ENCODE assay signal across 1 cellular context in the genomic region with DNA sequence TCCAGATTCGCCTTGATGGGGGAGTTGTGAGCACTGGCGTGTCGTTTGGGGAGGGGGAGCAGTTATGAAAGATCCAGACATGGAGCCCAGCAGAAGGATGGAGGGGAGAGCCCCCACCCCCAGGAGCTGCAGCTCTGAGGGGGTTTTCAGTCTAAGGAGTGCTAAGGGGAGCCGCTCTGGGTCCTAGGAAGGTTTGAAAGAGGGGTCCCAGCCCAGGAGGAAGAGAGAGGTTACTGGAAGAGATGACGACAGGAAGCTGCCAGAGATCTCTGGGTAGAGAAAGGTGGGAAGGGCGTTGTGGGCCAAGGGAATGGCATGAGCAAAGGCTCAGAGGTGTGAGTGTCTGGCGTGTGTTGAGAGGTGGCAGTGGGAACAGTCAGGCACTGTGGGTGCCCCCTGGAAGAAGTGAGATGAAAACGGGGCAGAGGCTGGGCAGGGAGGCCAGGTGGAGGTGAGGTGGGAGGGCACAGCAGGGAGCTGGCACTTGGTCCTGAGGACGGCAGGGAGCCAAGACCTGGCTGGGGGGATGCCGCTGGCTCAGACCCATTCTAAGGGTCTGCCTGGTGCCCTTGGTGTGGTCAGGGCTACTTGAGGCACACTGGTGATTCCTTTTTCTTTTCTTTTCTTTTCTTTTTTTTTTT.
TF ChIP-seq lines count a peak whose summit lies in the region.

No MANE protein-coding gene starts in this region.

TF ChIP-seq in HepG2, 621 proteins besides CTCF, POLR2A, EP300 and RAD21:
- TF ChIP-seq ZNF563 (CRISPR knock-in tag; IDR thresholded peaks at IDR 0.05) (no peak), RXRB (CRISPR knock-in tag; IDR thresholded peaks at IDR 0.05; ENCODE audit: borderline replicate concordance) (no peak), POLR2AphosphoS5 (IDR thresholded peaks at IDR 0.05; ENCODE audit: low read depth, low read length) (no peak), JARID2 (CRISPR knock-in tag; IDR thresholded peaks at IDR 0.05; ENCODE audit: insufficient replicate concordance) (no peak), ZFP90 (CRISPR knock-in tag; IDR thresholded peaks at IDR 0.05; ENCODE audit: borderline replicate concordance) (no peak), RELA (CRISPR knock-in tag; IDR thresholded peaks at IDR 0.05) (no peak)
- TF ChIP-seq, protein P1, sequence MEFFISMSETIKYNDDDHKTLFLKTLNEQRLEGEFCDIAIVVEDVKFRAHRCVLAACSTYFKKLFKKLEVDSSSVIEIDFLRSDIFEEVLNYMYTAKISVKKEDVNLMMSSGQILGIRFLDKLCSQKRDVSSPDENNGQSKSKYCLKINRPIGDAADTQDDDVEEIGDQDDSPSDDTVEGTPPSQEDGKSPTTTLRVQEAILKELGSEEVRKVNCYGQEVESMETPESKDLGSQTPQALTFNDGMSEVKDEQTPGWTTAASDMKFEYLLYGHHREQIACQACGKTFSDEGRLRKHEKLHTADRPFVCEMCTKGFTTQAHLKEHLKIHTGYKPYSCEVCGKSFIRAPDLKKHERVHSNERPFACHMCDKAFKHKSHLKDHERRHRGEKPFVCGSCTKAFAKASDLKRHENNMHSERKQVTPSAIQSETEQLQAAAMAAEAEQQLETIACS (CRISPR knock-in tag; IDR thresholded peaks at IDR 0.05): no peak
- TF ChIP-seq, protein P2, sequence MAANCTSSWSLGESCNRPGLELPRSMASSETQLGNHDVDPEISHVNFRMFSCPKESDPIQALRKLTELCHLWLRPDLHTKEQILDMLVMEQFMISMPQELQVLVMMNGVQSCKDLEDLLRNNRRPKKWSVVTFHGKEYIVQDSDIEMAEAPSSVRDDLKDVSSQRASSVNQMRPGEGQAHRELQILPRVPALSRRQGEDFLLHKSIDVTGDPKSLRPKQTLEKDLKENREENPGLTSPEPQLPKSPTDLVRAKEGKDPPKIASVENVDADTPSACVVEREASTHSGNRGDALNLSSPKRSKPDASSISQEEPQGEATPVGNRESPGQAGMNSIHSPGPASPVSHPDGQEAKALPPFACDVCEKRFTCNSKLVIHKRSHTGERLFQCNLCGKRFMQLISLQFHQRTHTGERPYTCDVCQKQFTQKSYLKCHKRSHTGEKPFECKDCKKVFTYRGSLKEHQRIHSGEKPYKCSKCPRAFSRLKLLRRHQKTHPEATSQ (CRISPR knock-in tag; IDR thresholded peaks at IDR 0.05; ENCODE audit: borderline replicate concordance): no peak
- TF ChIP-seq, protein P3, sequence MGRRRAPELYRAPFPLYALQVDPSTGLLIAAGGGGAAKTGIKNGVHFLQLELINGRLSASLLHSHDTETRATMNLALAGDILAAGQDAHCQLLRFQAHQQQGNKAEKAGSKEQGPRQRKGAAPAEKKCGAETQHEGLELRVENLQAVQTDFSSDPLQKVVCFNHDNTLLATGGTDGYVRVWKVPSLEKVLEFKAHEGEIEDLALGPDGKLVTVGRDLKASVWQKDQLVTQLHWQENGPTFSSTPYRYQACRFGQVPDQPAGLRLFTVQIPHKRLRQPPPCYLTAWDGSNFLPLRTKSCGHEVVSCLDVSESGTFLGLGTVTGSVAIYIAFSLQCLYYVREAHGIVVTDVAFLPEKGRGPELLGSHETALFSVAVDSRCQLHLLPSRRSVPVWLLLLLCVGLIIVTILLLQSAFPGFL (CRISPR knock-in tag; IDR thresholded peaks at IDR 0.05): no peak
- TF ChIP-seq, protein P4, sequence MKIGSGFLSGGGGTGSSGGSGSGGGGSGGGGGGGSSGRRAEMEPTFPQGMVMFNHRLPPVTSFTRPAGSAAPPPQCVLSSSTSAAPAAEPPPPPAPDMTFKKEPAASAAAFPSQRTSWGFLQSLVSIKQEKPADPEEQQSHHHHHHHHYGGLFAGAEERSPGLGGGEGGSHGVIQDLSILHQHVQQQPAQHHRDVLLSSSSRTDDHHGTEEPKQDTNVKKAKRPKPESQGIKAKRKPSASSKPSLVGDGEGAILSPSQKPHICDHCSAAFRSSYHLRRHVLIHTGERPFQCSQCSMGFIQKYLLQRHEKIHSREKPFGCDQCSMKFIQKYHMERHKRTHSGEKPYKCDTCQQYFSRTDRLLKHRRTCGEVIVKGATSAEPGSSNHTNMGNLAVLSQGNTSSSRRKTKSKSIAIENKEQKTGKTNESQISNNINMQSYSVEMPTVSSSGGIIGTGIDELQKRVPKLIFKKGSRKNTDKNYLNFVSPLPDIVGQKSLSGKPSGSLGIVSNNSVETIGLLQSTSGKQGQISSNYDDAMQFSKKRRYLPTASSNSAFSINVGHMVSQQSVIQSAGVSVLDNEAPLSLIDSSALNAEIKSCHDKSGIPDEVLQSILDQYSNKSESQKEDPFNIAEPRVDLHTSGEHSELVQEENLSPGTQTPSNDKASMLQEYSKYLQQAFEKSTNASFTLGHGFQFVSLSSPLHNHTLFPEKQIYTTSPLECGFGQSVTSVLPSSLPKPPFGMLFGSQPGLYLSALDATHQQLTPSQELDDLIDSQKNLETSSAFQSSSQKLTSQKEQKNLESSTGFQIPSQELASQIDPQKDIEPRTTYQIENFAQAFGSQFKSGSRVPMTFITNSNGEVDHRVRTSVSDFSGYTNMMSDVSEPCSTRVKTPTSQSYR (CRISPR knock-in tag; IDR thresholded peaks at IDR 0.05; ENCODE audit: borderline replicate concordance): no peak
